1 cellular context compared by ENCODE assay signal in the genomic region with DNA sequence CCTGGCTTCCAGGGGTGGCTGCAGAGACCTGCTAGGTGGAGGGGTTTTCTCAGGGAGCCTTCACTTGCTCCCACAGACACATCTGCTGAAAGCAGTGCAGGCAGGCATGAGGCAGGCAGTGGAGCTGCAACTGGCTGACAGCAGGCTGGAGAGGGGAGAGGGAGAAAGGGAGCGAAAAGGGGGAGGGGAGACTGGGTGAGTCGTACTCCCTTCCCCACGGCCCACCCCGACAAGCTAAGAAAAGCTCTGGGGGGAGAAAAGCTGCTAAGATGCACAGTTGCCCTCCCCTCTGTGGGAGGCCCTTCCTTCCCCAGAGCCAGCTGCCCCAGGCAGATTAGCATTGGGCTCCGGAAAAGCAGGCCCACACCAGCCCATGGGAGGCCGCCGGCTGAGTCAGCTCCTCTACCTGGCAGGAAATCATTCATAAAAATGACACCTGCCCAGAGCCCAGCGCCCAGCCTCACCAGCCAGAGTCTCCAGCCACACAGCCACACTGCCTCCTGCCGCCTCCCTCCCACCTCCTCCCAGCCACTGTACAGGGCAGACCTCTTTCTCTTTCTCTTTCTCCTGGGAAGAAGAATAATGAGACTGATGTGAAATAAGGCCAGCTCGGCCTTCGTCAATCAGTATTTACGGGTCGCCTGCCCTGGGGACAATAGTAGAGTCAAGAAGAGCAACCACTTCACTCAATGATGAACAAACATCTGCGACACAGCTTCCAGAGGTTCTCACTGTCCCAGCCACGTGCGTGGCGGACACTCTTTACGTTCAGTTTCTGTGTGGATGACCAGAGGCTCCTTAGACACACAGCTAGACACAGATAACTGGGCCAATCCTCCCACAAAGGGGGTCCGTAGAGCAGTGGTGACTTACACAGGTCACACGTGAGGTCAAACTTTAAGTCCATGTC.
TF ChIP-seq lines count a peak whose summit lies in the region.

No MANE protein-coding gene starts in this region.

TF ChIP-seq in K562, 482 proteins besides CTCF, POLR2A, EP300 and RAD21 (continued from another document and continues in another):
- peak; percentile 79 for TF ChIP-seq MGA (IDR thresholded peaks at IDR 0.05)
- TF ChIP-seq NFE2L1 (tag; IDR thresholded peaks at IDR 0.05; ENCODE audit: borderline replicate concordance, low read depth), result no peak
- TF ChIP-seq GTF2E2 (tag; IDR thresholded peaks at IDR 0.05), result no peak
- TF ChIP-seq CCNT2 (IDR thresholded peaks at IDR 0.05; ENCODE audit: borderline replicate concordance, extremely low read depth, insufficient read length, low read depth, low read length), result peak; percentile 82
- peak; percentile 29; the same call in 1 of the 2 replicates for TF ChIP-seq NFATC3 (IDR thresholded peaks at IDR 0.05)
- TF ChIP-seq TFAP4 (CRISPR knock-in tag; IDR thresholded peaks at IDR 0.05; ENCODE audit: borderline replicate concordance), result peak; percentile 91
- no peak for TF ChIP-seq JUNB (CRISPR knock-in tag; conservative IDR thresholded peaks at IDR 0.05)
- TF ChIP-seq PYGO2 (tag; IDR thresholded peaks at IDR 0.05), result no peak
- no peak for TF ChIP-seq FOXJ2 (tag; IDR thresholded peaks at IDR 0.05)
- no peak for TF ChIP-seq TSC22D4 (tag; IDR thresholded peaks at IDR 0.05)
- no peak for TF ChIP-seq RHOXF2B (CRISPR knock-in tag; conservative IDR thresholded peaks at IDR 0.05)
- TF ChIP-seq ATF3 (IDR thresholded peaks at IDR 0.05), result peak; percentile 87
- TF ChIP-seq ATF3 (CRISPR knock-in tag; conservative IDR thresholded peaks at IDR 0.05), result no peak
- TF ChIP-seq CEBPZ (IDR thresholded peaks at IDR 0.05; ENCODE audit: borderline replicate concordance, low read depth, low read length), result no peak
- TF ChIP-seq MBD1 (CRISPR knock-in tag; IDR thresholded peaks at IDR 0.05), result no peak
- no peak for TF ChIP-seq ASH1L (IDR thresholded peaks at IDR 0.05; ENCODE audit: borderline replicate concordance, low read depth, partially characterized antibody)
- TF ChIP-seq TSHZ1 (CRISPR knock-in tag; IDR thresholded peaks at IDR 0.05), result no peak
- peak; percentile 41 for TF ChIP-seq ZFP36 (IDR thresholded peaks at IDR 0.05; ENCODE audit: low read depth, low read length, partially characterized antibody)
